ENCODE assay signal across 7 cellular contexts in genomic region chrX:130111220-130111934, GRCh38. TPM values are rescaled to one million over a fixed set of nuclear protein-coding genes. Genes with fewer than 3 reads are reported as not detected.
DNase-seq lines count a peak whose midpoint lies in the region; ATAC-seq lines count a peak whose summit lies in the region.

No MANE protein-coding gene starts in this region.

- H3K9me3 ChIP-seq in ES-I3 (ENCODE audit: control insufficient read depth, insufficient read depth, low read length) (no peaks in the 10 kb centered on the region), esophagus (ENCODE audit: control insufficient read depth in 2 of 2, insufficient read depth in 1 of 2, low read depth in 1 of 2, low read length in 1 of 2) (no peaks in the 10 kb centered on the region)

- peak overlapping the region; percentile 29 to 50 for H3K4me3 ChIP-seq in esophagus (ENCODE audit: low read depth in 1 of 2, low read length in 2 of 2)

- peak; percentile 8 for ATAC-seq in sciatic nerve
- ATAC-seq in GM21619 (IDR thresholded peaks at IDR 0.05; ENCODE audit: unreplicated experiment) = no peak

- no peaks in the 10 kb centered on the region for H3K27me3 ChIP-seq in esophagus (ENCODE audit: control insufficient read depth in 1 of 2, insufficient read depth in 2 of 2, low read length in 2 of 2)

- H3K36me3 ChIP-seq in ES-I3 (ENCODE audit: insufficient read depth, low read length) = no peaks in the 10 kb centered on the region
- no peaks in the 10 kb centered on the region for H3K36me3 ChIP-seq in esophagus (ENCODE audit: control insufficient read depth in 2 of 2, insufficient read depth in 2 of 2, low read length in 1 of 2)

- 26 to 60% methylated on average over 38 to 41 of the region's 41 CpGs for WGBS in esophagus, 2 donors

- DNase-seq in NCI-H226 = peak; percentile 11
- no peak for DNase-seq in sciatic nerve (ENCODE audit: low spot score)
- no peak for DNase-seq in amniotic stem cell (lab: John Stamatoyannopoulos, UW)
- no peak for DNase-seq in dedifferentiated amniotic fluid mesenchymal stem cell (ENCODE audit: extremely low spot score)

- H3K9ac ChIP-seq in ES-I3 (ENCODE audit: low read depth, low read length) = peak overlapping the region; percentile 50

- peaks cover 15% of the 10 kb centered on the region; the same call in 1 of the 2 replicates for H3K4me1 ChIP-seq in ES-I3 (ENCODE audit: insufficient read depth, low read length)
- peaks cover 0 to 5% of the 10 kb centered on the region in 2 donors for H3K4me1 ChIP-seq in esophagus (ENCODE audit: control insufficient read depth in 2 of 2, insufficient read depth in 2 of 2, low read length in 1 of 2)

- intact Hi-C loops in sciatic nerve (cut with DNase I) = no loop called here

- H3K27ac ChIP-seq in esophagus (ENCODE audit: low read depth in 2 of 2, low read length in 1 of 2) = peak overlapping the region; percentile 83 to 93

RNA-seq across cellular contexts. Expression of gene ELF4, which starts 1.1 kb away (rescaled TPM):
- 1 to 10 TPM; 3.7 to 6.7 TPM for polyA plus RNA-seq in esophagus
- 15.3 TPM for total RNA-seq in sciatic nerve

RNA-seq across cellular contexts. Expression of gene AIFM1, which starts 54.3 kb away (rescaled TPM):
- 10 to 100 TPM; 16.3 to 22.4 TPM for polyA plus RNA-seq in esophagus
- total RNA-seq in sciatic nerve = 15.7 TPM
